In genomic region chr19:50311723-50312635, GRCh38 we compare ENCODE assay signal across 1 cellular context.
TF ChIP-seq lines count a peak whose summit lies in the region.

No MANE protein-coding gene starts in this region.

TF ChIP-seq in HEK293, 187 proteins besides CTCF, POLR2A, EP300 and RAD21 (continued from another document):
- TF ChIP-seq, protein P1, sequence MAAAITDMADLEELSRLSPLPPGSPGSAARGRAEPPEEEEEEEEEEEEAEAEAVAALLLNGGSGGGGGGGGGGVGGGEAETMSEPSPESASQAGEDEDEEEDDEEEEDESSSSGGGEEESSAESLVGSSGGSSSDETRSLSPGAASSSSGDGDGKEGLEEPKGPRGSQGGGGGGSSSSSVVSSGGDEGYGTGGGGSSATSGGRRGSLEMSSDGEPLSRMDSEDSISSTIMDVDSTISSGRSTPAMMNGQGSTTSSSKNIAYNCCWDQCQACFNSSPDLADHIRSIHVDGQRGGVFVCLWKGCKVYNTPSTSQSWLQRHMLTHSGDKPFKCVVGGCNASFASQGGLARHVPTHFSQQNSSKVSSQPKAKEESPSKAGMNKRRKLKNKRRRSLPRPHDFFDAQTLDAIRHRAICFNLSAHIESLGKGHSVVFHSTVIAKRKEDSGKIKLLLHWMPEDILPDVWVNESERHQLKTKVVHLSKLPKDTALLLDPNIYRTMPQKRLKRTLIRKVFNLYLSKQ (tag by site-specific recombination; IDR thresholded peaks at IDR 0.05; ENCODE audit: borderline replicate concordance): no peak
- TF ChIP-seq ZFP37 (tag by site-specific recombination; IDR thresholded peaks at IDR 0.05) (no peak), WT1 (tag by site-specific recombination; IDR thresholded peaks at IDR 0.05) (0 out of 2 replicates have a peak, but pooled peaks have one; percentile 17), ZNF223 (tag by site-specific recombination; IDR thresholded peaks at IDR 0.05) (peak; percentile 73; the same call in 1 of the 2 replicates), ZNF280D (tag by site-specific recombination; IDR thresholded peaks at IDR 0.05) (no peak), PRDM10 (tag by site-specific recombination; IDR thresholded peaks at IDR 0.05) (0 out of 2 replicates have a peak, but pooled peaks have one; percentile 32), GLIS1 (tag by site-specific recombination; IDR thresholded peaks at IDR 0.05) (peak; percentile 96), ZFHX2 (tag by site-specific recombination; conservative IDR thresholded peaks at IDR 0.05) (peak; percentile 80), ZNF423 (tag by site-specific recombination; IDR thresholded peaks at IDR 0.05) (peak; percentile 70), SP2 (tag by site-specific recombination; IDR thresholded peaks at IDR 0.05) (peak; percentile 10; the same call in 1 of the 2 replicates), ZIC2 (tag by site-specific recombination; IDR thresholded peaks at IDR 0.05) (peak; percentile 88), SP3 (tag by site-specific recombination; IDR thresholded peaks at IDR 0.05) (peak; percentile 49), PATZ1 (tag by site-specific recombination; IDR thresholded peaks at IDR 0.05) (peak; percentile 89), IKZF3 (tag by site-specific recombination; IDR thresholded peaks at IDR 0.05) (0 out of 2 replicates have a peak, but pooled peaks have one; percentile 27), ZBTB48 (tag by site-specific recombination; IDR thresholded peaks at IDR 0.05) (no peak), ZBTB26 (tag by site-specific recombination; optimal IDR thresholded peaks at IDR 0.05) (peak; percentile 35)
- TF ChIP-seq, protein P2, sequence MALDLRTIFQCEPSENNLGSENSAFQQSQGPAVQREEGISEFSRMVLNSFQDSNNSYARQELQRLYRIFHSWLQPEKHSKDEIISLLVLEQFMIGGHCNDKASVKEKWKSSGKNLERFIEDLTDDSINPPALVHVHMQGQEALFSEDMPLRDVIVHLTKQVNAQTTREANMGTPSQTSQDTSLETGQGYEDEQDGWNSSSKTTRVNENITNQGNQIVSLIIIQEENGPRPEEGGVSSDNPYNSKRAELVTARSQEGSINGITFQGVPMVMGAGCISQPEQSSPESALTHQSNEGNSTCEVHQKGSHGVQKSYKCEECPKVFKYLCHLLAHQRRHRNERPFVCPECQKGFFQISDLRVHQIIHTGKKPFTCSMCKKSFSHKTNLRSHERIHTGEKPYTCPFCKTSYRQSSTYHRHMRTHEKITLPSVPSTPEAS (tag by site-specific recombination; IDR thresholded peaks at IDR 0.05): peak; percentile 61
